ENCODE assay signal across 9 cellular contexts in the genomic region with DNA sequence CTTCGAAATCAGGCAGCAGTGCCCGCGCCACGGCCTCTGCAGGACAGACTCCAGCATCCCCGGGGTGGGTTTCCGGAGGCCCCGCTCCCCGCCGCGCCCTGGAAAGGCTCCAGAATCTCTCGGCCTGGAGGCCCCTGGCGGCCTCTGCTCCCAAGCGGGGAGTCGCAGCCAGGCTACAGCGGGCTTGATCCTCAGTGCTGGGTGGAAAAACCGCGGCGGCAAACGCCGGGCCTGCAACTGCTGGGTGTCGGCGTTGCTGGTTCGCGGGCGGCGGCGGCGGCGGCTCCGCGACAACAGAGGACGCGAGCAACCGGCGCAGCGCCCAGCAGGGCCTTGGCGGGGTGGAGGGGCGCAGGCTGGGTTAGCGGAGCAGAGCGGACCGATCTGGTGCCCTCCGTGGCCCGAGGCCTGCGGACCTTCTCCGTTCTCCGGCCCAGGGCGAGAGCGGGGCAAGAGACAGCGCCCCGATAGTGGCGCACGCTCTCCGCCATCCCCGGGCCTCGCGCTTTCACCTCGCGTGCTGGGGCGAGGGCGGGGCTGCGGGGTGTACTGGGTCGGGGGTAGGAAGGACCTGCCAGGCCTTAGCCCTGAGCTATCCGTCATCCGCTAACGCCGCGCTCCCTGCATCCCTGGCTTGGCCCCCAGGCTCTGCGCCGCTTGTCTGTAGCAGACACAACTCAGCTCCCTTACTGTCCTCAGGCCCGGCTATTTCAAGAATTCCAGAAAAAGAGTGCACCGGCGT. TPM values are rescaled to one million over a fixed set of nuclear protein-coding genes. Genes with fewer than 3 reads are reported as not detected.
DNase-seq lines count a peak whose midpoint lies in the region; ATAC-seq and TF ChIP-seq lines count a peak whose summit lies in the region.
"Had no signal": no experiment of that assay in that cellular context is flagged by ENCODE, and none has a peak within 500 bp of the region (broad histone marks: within the 10 kb centered on the region; RNA-seq: fewer than 3 reads in every experiment).

No MANE protein-coding gene starts in this region.

- peak overlapping the region; percentile 48 for H2AFZ ChIP-seq in OCI-LY7 (ENCODE audit: low read length)

- no peak overlapping the region for H3K27ac ChIP-seq in OCI-LY7 (ENCODE audit: low read depth, low read length, poor library complexity, severe bottlenecking)

- no TSS peak for BruUV-seq in OCI-LY7 (replicated peaks; lab: Mats Ljungman, UMichigan)

- CTCF ChIA-PET in OCI-LY7 (lab: Charles Lee; ENCODE audit: unreplicated experiment) = no interaction called here

- TF ChIP-seq CTCF in OCI-LY7 (conservative IDR thresholded peaks at IDR 0.05; ENCODE audit: low read length) (no peak), fibroblast of the aortic adventitia (IDR thresholded peaks at IDR 0.05; ENCODE audit: insufficient read depth, low read length) (peak; percentile 1), nephron progenitor cell (IDR thresholded peaks at IDR 0.05) (no peak)

- peak overlapping the region; percentile 48 for H3K4me3 ChIP-seq in OCI-LY7 (ENCODE audit: low read depth, low read length, poor library complexity, severe bottlenecking)
- peak overlapping the region; percentile 55 for H3K4me3 ChIP-seq in fibroblast of the aortic adventitia (ENCODE audit: low read depth, low read length)

- H3K9me2 ChIP-seq in OCI-LY7 (ENCODE audit: insufficient read depth, low read length) = no peaks in the 10 kb centered on the region

- peak overlapping the region; percentile 61 for H3K4me2 ChIP-seq in OCI-LY7 (ENCODE audit: low read length)

- H3K4me1 ChIP-seq in OCI-LY7 (ENCODE audit: insufficient read depth, low read length, poor library complexity, severe bottlenecking) = peaks cover 32% of the 10 kb centered on the region

- peaks cover 22% of the 10 kb centered on the region for H3K79me2 ChIP-seq in OCI-LY7 (ENCODE audit: insufficient read depth, low read depth, low read length)

- peak overlapping the region; percentile 93 for H3K4me3 Mint-ChIP-seq in activated T-helper 2 cell treated with anti-CD3 and anti-CD28 coated beads, Interferon-gamma antibody, Interleukin-2, Interleukin-4, amounts not matched to agents 10 μg/mL and 5 μg/mL and 100 μg/mL, durations not matched to agents 14 hours and 24 hours and 36 hours (ENCODE audit: low read depth)
- H3K4me3 Mint-ChIP-seq in nephron progenitor cell = peak overlapping the region; percentile 92

- DNase-seq in AG20443 (ENCODE audit: low spot score) (peak; percentile 62), OCI-LY7 (ENCODE audit: low spot score) (peak; percentile 33), fibroblast of the aortic adventitia (ENCODE audit: low read depth) (peak; percentile 54), nephron progenitor cell (peak; percentile 71)
- peak; percentile 72 for DNase-seq in activated T-helper 2 cell treated with anti-CD3 and anti-CD28 coated beads, Interferon-gamma antibody, Interleukin-2, Interleukin-4, amounts not matched to agents 10 μg/mL and 5 μg/mL and 100 μg/mL, durations not matched to agents 14 hours and 24 hours and 36 hours (ENCODE audit: low spot score)
- DNase-seq in stimulated activated naive CD8-positive, alpha-beta T cell treated with anti-CD3 and anti-CD28 coated beads, Interleukin-15, Interleukin-2, amounts not matched to agents 100 U/mL and 50 U/mL, for 24 hours = peak; percentile 81

- peaks cover 15% of the 10 kb centered on the region for H3K27me3 Mint-ChIP-seq in activated T-helper 2 cell treated with anti-CD3 and anti-CD28 coated beads, Interferon-gamma antibody, Interleukin-2, Interleukin-4, amounts not matched to agents 10 μg/mL and 5 μg/mL and 100 μg/mL, durations not matched to agents 14 hours and 24 hours and 36 hours (ENCODE audit: low read depth)
- peaks cover 14% of the 10 kb centered on the region for H3K27me3 Mint-ChIP-seq in nephron progenitor cell (ENCODE audit: low read depth, poor library complexity)

- H3K4me1 Mint-ChIP-seq in activated T-helper 2 cell treated with anti-CD3 and anti-CD28 coated beads, Interferon-gamma antibody, Interleukin-2, Interleukin-4, amounts not matched to agents 10 μg/mL and 5 μg/mL and 100 μg/mL, durations not matched to agents 14 hours and 24 hours and 36 hours (ENCODE audit: low read depth) = peaks cover 32% of the 10 kb centered on the region
- peaks cover 37% of the 10 kb centered on the region for H3K4me1 Mint-ChIP-seq in nephron progenitor cell

- peaks cover 15% of the 10 kb centered on the region for H3K36me3 Mint-ChIP-seq in activated T-helper 2 cell treated with anti-CD3 and anti-CD28 coated beads, Interferon-gamma antibody, Interleukin-2, Interleukin-4, amounts not matched to agents 10 μg/mL and 5 μg/mL and 100 μg/mL, durations not matched to agents 14 hours and 24 hours and 36 hours (ENCODE audit: low read depth)
- peaks cover 11% of the 10 kb centered on the region for H3K36me3 Mint-ChIP-seq in nephron progenitor cell (ENCODE audit: low read depth)

- no peaks in the 10 kb centered on the region for H3K9me3 Mint-ChIP-seq in activated T-helper 2 cell treated with anti-CD3 and anti-CD28 coated beads, Interferon-gamma antibody, Interleukin-2, Interleukin-4, amounts not matched to agents 10 μg/mL and 5 μg/mL and 100 μg/mL, durations not matched to agents 14 hours and 24 hours and 36 hours
- peaks cover 3% of the 10 kb centered on the region for H3K9me3 Mint-ChIP-seq in nephron progenitor cell

- no peaks in the 10 kb centered on the region for H3K36me3 ChIP-seq in OCI-LY7 (ENCODE audit: insufficient read depth, low read length)

- no peaks in the 10 kb centered on the region for H3K9me3 ChIP-seq in OCI-LY7 (ENCODE audit: low read length)

- POLR2A ChIA-PET in OCI-LY7 (lab: Charles Lee) = interaction anchor here (0.7 kb wide), 1 partner anchor 10 kb away, joined by 6 read pairs; no protein-coding TSS in a partner anchor

- peak; percentile 35 for ATAC-seq in GM19035 (IDR thresholded peaks at IDR 0.05; ENCODE audit: unreplicated experiment)
- peak; percentile 38 for ATAC-seq in HG03432 (IDR thresholded peaks at IDR 0.05; ENCODE audit: unreplicated experiment)
- ATAC-seq in stimulated activated naive CD8-positive, alpha-beta T cell treated with anti-CD3 and anti-CD28 coated beads, Interleukin-15, Interleukin-2, amounts not matched to agents 100 U/mL and 50 U/mL, for 24 hours = peak; percentile 54
- ATAC-seq: HCT116 had no signal

- intact Hi-C loops in OCI-LY7 (cut with micrococcal nuclease; ENCODE audit: unreplicated experiment) = loop anchor here (10.0 kb wide), 1 partner anchor 1023 kb away; no protein-coding TSS in a partner anchor
- intact Hi-C loops in activated T-helper 2 cell treated with anti-CD3 and anti-CD28 coated beads, Interferon-gamma antibody, Interleukin-2, Interleukin-4, amounts not matched to agents 10 μg/mL and 5 μg/mL and 100 μg/mL, durations not matched to agents 14 hours and 24 hours and 36 hours (cut with micrococcal nuclease) = loop anchor here (5.0 kb wide), 1 partner anchor 255 kb away; a partner anchor contains a TSS

- H3K27ac Mint-ChIP-seq in activated T-helper 2 cell treated with anti-CD3 and anti-CD28 coated beads, Interferon-gamma antibody, Interleukin-2, Interleukin-4, amounts not matched to agents 10 μg/mL and 5 μg/mL and 100 μg/mL, durations not matched to agents 14 hours and 24 hours and 36 hours = peak overlapping the region; percentile 99
- H3K27ac Mint-ChIP-seq in nephron progenitor cell = peak overlapping the region; percentile 45

- peaks cover 9% of the 10 kb centered on the region; the same call in 1 of the 2 replicates for H4K20me1 ChIP-seq in OCI-LY7 (ENCODE audit: insufficient read depth, low read length)

RNA-seq across cellular contexts. Expression of a gene that starts 3.4 kb away (rescaled TPM):
- total RNA-seq in OCI-LY7 (2014; rRNA removed; shearing (Covaris generic)) = 17.5 and 18.7 TPM in 2 replicates
- total RNA-seq in OCI-LY7 (2022) = 44.9 and 53.7 TPM in 2 replicates
- total RNA-seq in activated T-helper 2 cell treated with anti-CD3 and anti-CD28 coated beads, Interferon-gamma antibody, Interleukin-2, Interleukin-4, amounts not matched to agents 10 μg/mL and 5 μg/mL and 100 μg/mL, durations not matched to agents 14 hours and 24 hours and 36 hours = 56.2 and 62.7 TPM in 2 replicates
- 34.7 and 42.6 TPM in 2 replicates for total RNA-seq in fibroblast of the aortic adventitia (ENCODE audit: low replicate concordance)

RNA-seq across cellular contexts. Expression of a gene that starts 57.1 kb away (rescaled TPM):
- not detected in 2 replicates for total RNA-seq in OCI-LY7 (2014; rRNA removed; shearing (Covaris generic))
- total RNA-seq in OCI-LY7 (2022) (not detected in 2 replicates), fibroblast of the aortic adventitia (ENCODE audit: low replicate concordance) (not detected in 2 replicates)
- 0.44 and 0.59 TPM in 2 replicates for total RNA-seq in activated T-helper 2 cell treated with anti-CD3 and anti-CD28 coated beads, Interferon-gamma antibody, Interleukin-2, Interleukin-4, amounts not matched to agents 10 μg/mL and 5 μg/mL and 100 μg/mL, durations not matched to agents 14 hours and 24 hours and 36 hours
